Comparison of ENCODE assay signal across 6 cellular contexts in the genomic region with DNA sequence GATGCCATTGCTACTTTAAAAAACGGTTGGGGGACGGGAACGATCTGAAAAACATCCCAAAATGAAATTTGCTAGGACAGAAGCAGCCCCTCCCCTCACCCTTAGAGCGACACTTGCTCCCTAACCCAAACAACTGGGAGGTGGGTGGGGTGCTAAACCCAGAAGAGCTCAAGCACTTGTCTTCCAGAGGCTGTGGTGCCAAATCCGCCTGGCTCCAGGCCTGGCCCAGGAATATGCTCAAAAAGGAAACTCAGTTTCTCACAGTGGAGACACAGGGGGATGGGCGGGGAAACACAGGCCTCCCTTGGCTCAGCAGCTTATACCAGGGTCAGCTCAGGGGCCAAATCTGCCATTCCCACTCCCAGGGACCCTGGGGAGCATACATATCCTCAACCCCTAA. TPM values are rescaled to one million over a fixed set of nuclear protein-coding genes. Genes with fewer than 3 reads are reported as not detected.
DNase-seq lines count a peak whose midpoint lies in the region; ATAC-seq, FAIRE-seq and TF ChIP-seq lines count a peak whose summit lies in the region.

No MANE protein-coding gene starts in this region.

- H3K27me3 ChIP-seq in NT2/D1 (ENCODE audit: insufficient read depth, insufficient read length) (no peaks in the 10 kb centered on the region), endothelial cell of umbilical vein (ENCODE audit: control insufficient read depth in 2 of 2, insufficient read depth in 2 of 2, low read length in 2 of 2) (no peaks in the 10 kb centered on the region)

- peaks cover 9% of the 10 kb centered on the region for H3K79me2 ChIP-seq in endothelial cell of umbilical vein (ENCODE audit: control insufficient read depth, insufficient read depth, low read length)

- no peaks in the 10 kb centered on the region for H4K20me1 ChIP-seq in endothelial cell of umbilical vein (replicated peaks; ENCODE audit: control insufficient read depth, extremely low read depth, insufficient read depth, low read length)

- intact Hi-C loops in endothelial cell of umbilical vein (cut with micrococcal nuclease) = loop anchor here (1.0 kb wide), 2 partner anchors 46 to 397 kb away; partner anchors contain the start of gene ZBTB7B

- H3K36me3 ChIP-seq in NT2/D1 (ENCODE audit: insufficient read depth, insufficient read length, low read length) (peaks cover 29% of the 10 kb centered on the region), endothelial cell of umbilical vein (ENCODE audit: control insufficient read depth in 2 of 2, extremely low read depth in 1 of 2, insufficient read depth in 2 of 2, low read length in 2 of 2) (peaks cover 0 to 8% of the 10 kb centered on the region in 2 experiments)

- H3K9me3 ChIP-seq in NT2/D1 (ENCODE audit: insufficient read depth, low read length) = no peaks in the 10 kb centered on the region; the same call in 1 of the 2 replicates
- no peaks in the 10 kb centered on the region for H3K9me3 ChIP-seq in endothelial cell of umbilical vein (replicated peaks; ENCODE audit: control insufficient read depth, insufficient read depth, low read length)

- peak overlapping the region; percentile 69 for H3K27ac ChIP-seq in endothelial cell of umbilical vein (ENCODE audit: insufficient read depth, low read depth, low read length)

- H3K4me2 ChIP-seq in endothelial cell of umbilical vein (ENCODE audit: insufficient read depth, low read length) = peak overlapping the region; percentile 83

- TF ChIP-seq CTCF in endothelial cell of umbilical vein (IDR thresholded peaks at IDR 0.05; ENCODE audit: extremely low read depth in 1 of 2, insufficient read depth in 1 of 2, low read depth in 1 of 2, low read length in 2 of 2) = no peak

- no peak for FAIRE-seq in endothelial cell of umbilical vein (lab: Jason Lieb, UNC)

- TSS peak; percentile 62 for BruUV-seq in endothelial cell of umbilical vein (replicated peaks; lab: Mats Ljungman, UMichigan)

- no peak for TF ChIP-seq POLR2A in endothelial cell of umbilical vein (IDR thresholded peaks at IDR 0.05; ENCODE audit: low read depth, low read length)

- H3K9me1 ChIP-seq in endothelial cell of umbilical vein (replicated peaks; ENCODE audit: control insufficient read depth, extremely low read depth, insufficient read depth, low read length) = no peaks in the 10 kb centered on the region

- POLR2A ChIA-PET in endothelial cell of umbilical vein (lab: Charles Lee) = interaction anchor here (0.9 to 1.4 kb wide), 3 partner anchors 16 to 43 kb away, joined by 3 to 5 read pairs (median 5); no protein-coding TSS in a partner anchor

- H3K9ac ChIP-seq in NT2/D1 (ENCODE audit: insufficient read length, low read depth) (peak overlapping the region; percentile 4), endothelial cell of umbilical vein (replicated peaks; ENCODE audit: extremely low read depth, insufficient read depth, low read length) (peak overlapping the region; percentile 92)

- dilution Hi-C loops in endothelial cell of umbilical vein (cut with MboI; ENCODE audit: extremely low pct_ligation_motif_present, low sequenced_read_pairs) = no loop called here

- ATAC-seq in GM21390 (IDR thresholded peaks at IDR 0.05; ENCODE audit: unreplicated experiment) = no peak

- CTCF ChIA-PET in endothelial cell of umbilical vein (lab: Charles Lee) = interaction anchor here (1.0 to 2.6 kb wide), 12 partner anchors 17 to 397 kb away, joined by 3 to 37 read pairs (median 9); partner anchors contain the start of genes ADAM15, LENEP and PMVK

- H3K4me1 ChIP-seq in NT2/D1 (ENCODE audit: insufficient read depth, insufficient read length) = peaks cover 12% of the 10 kb centered on the region
- H3K4me1 ChIP-seq in endothelial cell of umbilical vein (ENCODE audit: control insufficient read depth, extremely low read depth, insufficient read depth, low read length) = peaks cover 27% of the 10 kb centered on the region

- H2AFZ ChIP-seq in endothelial cell of umbilical vein (ENCODE audit: low read depth, low read length) = peak overlapping the region; percentile 62

- DNase-seq in NT2/D1 (ENCODE audit: low read depth, low spot score) (no peak), endothelial cell of umbilical vein (ENCODE audit: low read depth, low spot score) (peak; percentile 15), skeletal muscle cell (ENCODE audit: low read depth) (no peak), CD1c-positive myeloid dendritic cell (ENCODE audit: extremely low spot score) (no peak)
- DNase-seq in stimulated activated CD4-positive, alpha-beta T cell treated with anti-CD3 and anti-CD28 coated beads, Interleukin-2, amount 100 ng/mL, for 48 hours = no peak

- H3K4me3 ChIP-seq in NT2/D1 (ENCODE audit: insufficient read length, low read depth) (peak overlapping the region; percentile 65), endothelial cell of umbilical vein (replicated peaks in 1 of 3; ENCODE audit: insufficient read depth in 1 of 3, low read depth in 1 of 3, low read length in 3 of 3) (peak overlapping the region in 2 of 3 experiments; percentile 57 to 76), skeletal muscle cell (ENCODE audit: low read depth, low read length) (peak overlapping the region; percentile 65)

TF ChIP-seq in endothelial cell of umbilical vein, 7 proteins besides CTCF, POLR2A, EP300 and RAD21:
- TF ChIP-seq MYC (IDR thresholded peaks at IDR 0.05; ENCODE audit: low read depth, low read length) (no peak), EZH2 (IDR thresholded peaks at IDR 0.05; ENCODE audit: borderline replicate concordance, low read depth, low read length, severe bottlenecking) (no peak), JUN (IDR thresholded peaks at IDR 0.05; ENCODE audit: borderline replicate concordance, insufficient read depth, insufficient read length, low read depth) (no peak), POLR2AphosphoS5 (IDR thresholded peaks at IDR 0.05; ENCODE audit: insufficient read depth, low read depth, low read length) (no peak), FOS (IDR thresholded peaks at IDR 0.05; ENCODE audit: borderline replicate concordance, insufficient read depth, low read length) (no peak), MAX (IDR thresholded peaks at IDR 0.05; ENCODE audit: insufficient read depth, insufficient read length) (no peak), GATA2 (IDR thresholded peaks at IDR 0.05; ENCODE audit: insufficient read depth, insufficient read length, low read depth, low read length) (no peak)

RNA-seq across cellular contexts. Expression of gene PBXIP1, which starts 0.7 kb away (rescaled TPM):
- 49.0 and 49.4 TPM in 2 replicates for total RNA-seq in endothelial cell of umbilical vein
- polyA plus RNA-seq in endothelial cell of umbilical vein = 45.0 and 54.7 TPM in 2 replicates
- 50.0 and 61.1 TPM in 2 replicates for polyA plus RNA-seq in endothelial cell of umbilical vein (2011; cell fraction: cytosol; rRNA removed)
- polyA plus RNA-seq in endothelial cell of umbilical vein (2011; cell fraction: nucleus; rRNA removed) = 76.7 and 77.1 TPM in 2 replicates
- polyA plus RNA-seq in endothelial cell of umbilical vein (2012) = 45.2 and 46.0 TPM in 2 replicates
- 60.7 and 62.5 TPM in 2 replicates for polyA minus RNA-seq in endothelial cell of umbilical vein
- 8.9 TPM for polyA minus RNA-seq in endothelial cell of umbilical vein (2011; cell fraction: cytosol; rRNA and poly(A)+ RNA removed)
- 20.8 and 23.4 TPM in 2 replicates for polyA minus RNA-seq in endothelial cell of umbilical vein (2011; cell fraction: nucleus; rRNA and poly(A)+ RNA removed)

RNA-seq across cellular contexts. Expression of gene PYGO2, which starts 5.0 kb away (rescaled TPM):
- total RNA-seq in endothelial cell of umbilical vein = 21.5 and 21.9 TPM in 2 replicates
- 19.3 and 19.5 TPM in 2 replicates for polyA plus RNA-seq in endothelial cell of umbilical vein
- polyA plus RNA-seq in endothelial cell of umbilical vein (2011; cell fraction: cytosol; rRNA removed) = 15.7 and 17.9 TPM in 2 replicates
- polyA plus RNA-seq in endothelial cell of umbilical vein (2011; cell fraction: nucleus; rRNA removed) = 29.3 and 31.7 TPM in 2 replicates
- 9.3 and 13.0 TPM in 2 replicates for polyA plus RNA-seq in endothelial cell of umbilical vein (2012)
- polyA minus RNA-seq in endothelial cell of umbilical vein = 12.3 and 12.6 TPM in 2 replicates
- 30.9 TPM for polyA minus RNA-seq in endothelial cell of umbilical vein (2011; cell fraction: cytosol; rRNA and poly(A)+ RNA removed)
- 6.4 and 9.2 TPM in 2 replicates for polyA minus RNA-seq in endothelial cell of umbilical vein (2011; cell fraction: nucleus; rRNA and poly(A)+ RNA removed)

RNA-seq across cellular contexts. Expression of gene SHC1, which starts 14.0 kb away (rescaled TPM):
- 286 and 316 TPM in 2 replicates for total RNA-seq in endothelial cell of umbilical vein
- 324 and 379 TPM in 2 replicates for polyA plus RNA-seq in endothelial cell of umbilical vein
- 270 and 289 TPM in 2 replicates for polyA plus RNA-seq in endothelial cell of umbilical vein (2011; cell fraction: cytosol; rRNA removed)
- polyA plus RNA-seq in endothelial cell of umbilical vein (2011; cell fraction: nucleus; rRNA removed) = 1,209 and 1,535 TPM in 2 replicates
- 283 and 289 TPM in 2 replicates for polyA plus RNA-seq in endothelial cell of umbilical vein (2012)
- 398 and 421 TPM in 2 replicates for polyA minus RNA-seq in endothelial cell of umbilical vein
- 78.9 TPM for polyA minus RNA-seq in endothelial cell of umbilical vein (2011; cell fraction: cytosol; rRNA and poly(A)+ RNA removed)
- polyA minus RNA-seq in endothelial cell of umbilical vein (2011; cell fraction: nucleus; rRNA and poly(A)+ RNA removed) = 156 and 190 TPM in 2 replicates

RNA-seq across cellular contexts. Expression of gene CKS1B, which starts 17.9 kb away (rescaled TPM):
- total RNA-seq in endothelial cell of umbilical vein = 126 and 128 TPM in 2 replicates
- polyA plus RNA-seq in endothelial cell of umbilical vein = 280 and 319 TPM in 2 replicates
- 344 and 372 TPM in 2 replicates for polyA plus RNA-seq in endothelial cell of umbilical vein (2011; cell fraction: cytosol; rRNA removed)
- 121 and 129 TPM in 2 replicates for polyA plus RNA-seq in endothelial cell of umbilical vein (2011; cell fraction: nucleus; rRNA removed)
- 88.1 and 218 TPM in 2 replicates for polyA plus RNA-seq in endothelial cell of umbilical vein (2012)
- polyA minus RNA-seq in endothelial cell of umbilical vein = 130 and 146 TPM in 2 replicates
- 115 TPM for polyA minus RNA-seq in endothelial cell of umbilical vein (2011; cell fraction: cytosol; rRNA and poly(A)+ RNA removed)
- 25.5 and 37.7 TPM in 2 replicates for polyA minus RNA-seq in endothelial cell of umbilical vein (2011; cell fraction: nucleus; rRNA and poly(A)+ RNA removed)

RNA-seq across cellular contexts. Expression of gene PMVK, which starts 20.0 kb away (rescaled TPM):
- 22.6 and 23.0 TPM in 2 replicates for total RNA-seq in endothelial cell of umbilical vein
- polyA plus RNA-seq in endothelial cell of umbilical vein = 24.0 and 32.7 TPM in 2 replicates
- polyA plus RNA-seq in endothelial cell of umbilical vein (2011; cell fraction: cytosol; rRNA removed) = 32.2 and 37.9 TPM in 2 replicates
- polyA plus RNA-seq in endothelial cell of umbilical vein (2011; cell fraction: nucleus; rRNA removed) = 12.4 and 14.4 TPM in 2 replicates
- polyA plus RNA-seq in endothelial cell of umbilical vein (2012) = 27.9 and 30.5 TPM in 2 replicates
- polyA minus RNA-seq in endothelial cell of umbilical vein = 13.1 and 15.8 TPM in 2 replicates
- polyA minus RNA-seq in endothelial cell of umbilical vein (2011; cell fraction: cytosol; rRNA and poly(A)+ RNA removed) = 18.8 TPM
- 2.9 and 3.3 TPM in 2 replicates for polyA minus RNA-seq in endothelial cell of umbilical vein (2011; cell fraction: nucleus; rRNA and poly(A)+ RNA removed)
